8 cellular contexts compared by ENCODE assay signal in the genomic region with DNA sequence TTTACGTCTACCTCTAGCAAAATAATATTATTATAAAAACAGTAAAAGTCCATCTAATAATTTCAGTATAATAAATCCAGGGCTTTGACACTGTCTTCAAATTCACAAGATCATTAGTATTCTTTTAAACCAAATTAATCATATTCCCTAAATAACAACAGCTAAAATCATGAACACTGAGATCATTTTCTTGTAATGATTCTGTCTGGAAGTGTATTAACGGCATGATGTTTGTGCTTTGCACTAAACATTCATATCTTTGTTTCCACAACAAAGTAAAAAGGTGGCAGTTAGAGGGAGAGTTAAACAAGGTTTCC. TPM values are rescaled to one million over a fixed set of nuclear protein-coding genes. Genes with fewer than 3 reads are reported as not detected.
DNase-seq lines count a peak whose midpoint lies in the region; ATAC-seq, FAIRE-seq and TF ChIP-seq lines count a peak whose summit lies in the region.

No MANE protein-coding gene starts in this region.

- H3K79me2 ChIP-seq in PC-9 (ENCODE audit: low read depth) (peaks cover 19% of the 10 kb centered on the region), endothelial cell of umbilical vein (ENCODE audit: control insufficient read depth, insufficient read depth, low read length) (no peaks in the 10 kb centered on the region)

- H3K4me3 ChIP-seq in CD8-positive, alpha-beta memory T cell (ENCODE audit: low read length): peak overlapping the region; percentile 68
- peak overlapping the region; percentile 49; the same call in 1 of the 2 replicates for H3K4me3 ChIP-seq in PC-9
- peak overlapping the region in 1 of 3 experiments; percentile 76 for H3K4me3 ChIP-seq in endothelial cell of umbilical vein (replicated peaks in 1 of 3; ENCODE audit: insufficient read depth in 1 of 3, low read depth in 1 of 3, low read length in 3 of 3)

- POLR2A ChIA-PET in CD8-positive, alpha-beta memory T cell (lab: Charles Lee): interaction anchor here (0.9 to 4.2 kb wide), 13 partner anchors 9 to 123 kb away, joined by 3 to 60 read pairs (median 7); a partner anchor contains a TSS
- POLR2A ChIA-PET in PC-9 (lab: Charles Lee; ENCODE audit: unreplicated experiment) (no interaction called here), endothelial cell of umbilical vein (lab: Charles Lee) (no interaction called here)

- peak overlapping the region; percentile 93 to 100 (median 98) for H3K27ac Mint-ChIP-seq in CD8-positive, alpha-beta memory T cell
- peak overlapping the region; percentile 89 for H3K27ac Mint-ChIP-seq in osteocyte (ENCODE audit: unreplicated experiment)

- H3K9ac ChIP-seq in endothelial cell of umbilical vein (replicated peaks; ENCODE audit: extremely low read depth, insufficient read depth, low read length): peak overlapping the region; percentile 97

- H3K4me1 Mint-ChIP-seq in CD8-positive, alpha-beta memory T cell: peaks cover 54 to 72% (median 68%) of the 10 kb centered on the region in 3 donors
- H3K4me1 Mint-ChIP-seq in osteocyte (ENCODE audit: unreplicated experiment): peaks cover 51% of the 10 kb centered on the region

- peak overlapping the region; percentile 57; the same call in 1 of the 2 replicates for H3K4me2 ChIP-seq in PC-9
- peak overlapping the region; percentile 91 for H3K4me2 ChIP-seq in endothelial cell of umbilical vein (ENCODE audit: insufficient read depth, low read length)

- no peak for TF ChIP-seq POLR2A in endothelial cell of umbilical vein (IDR thresholded peaks at IDR 0.05; ENCODE audit: low read depth, low read length)

- no peaks in the 10 kb centered on the region for H3F3A ChIP-seq in PC-9 (ENCODE audit: insufficient read depth, low read depth)

- H3K4me3 Mint-ChIP-seq in CD8-positive, alpha-beta memory T cell: peak overlapping the region; percentile 89 to 98 (median 94)
- H3K4me3 Mint-ChIP-seq in osteocyte (ENCODE audit: unreplicated experiment): peak overlapping the region; percentile 72

- no peaks in the 10 kb centered on the region for H3K27me3 ChIP-seq in CD8-positive, alpha-beta memory T cell (ENCODE audit: insufficient read depth, low read length, poor library complexity, severe bottlenecking)
- H3K27me3 ChIP-seq in PC-9 (ENCODE audit: insufficient read depth, low read depth): no peaks in the 10 kb centered on the region
- H3K27me3 ChIP-seq in endothelial cell of umbilical vein (ENCODE audit: control insufficient read depth in 2 of 2, insufficient read depth in 2 of 2, low read length in 2 of 2): no peaks in the 10 kb centered on the region

- no TSS peak for BruUV-seq in PC-9 (replicated peaks; lab: Mats Ljungman, UMichigan)
- BruUV-seq in endothelial cell of umbilical vein (replicated peaks; lab: Mats Ljungman, UMichigan): no TSS peak

- DNase-seq in CD8-positive, alpha-beta memory T cell: no peak
- DNase-seq in PC-9 (no peak), endothelial cell of umbilical vein (ENCODE audit: low read depth, low spot score) (peak; percentile 51), osteocyte (ENCODE audit: extremely low spot score, unreplicated experiment) (no peak), germinal center (ENCODE audit: low spot score) (no peak)
- no peak for DNase-seq in stimulated activated CD8-positive, alpha-beta memory T cell treated with anti-CD3 and anti-CD28 coated beads, Interleukin-4, amount 100 ng/mL, for 48 hours

- intact Hi-C loops in PC-9 (cut with micrococcal nuclease; ENCODE audit: unreplicated experiment): loop anchor here (1.0 kb wide), 1 partner anchor 41 kb away; no protein-coding TSS in a partner anchor
- intact Hi-C loops in endothelial cell of umbilical vein (cut with micrococcal nuclease): loop anchor here (1.0 kb wide), 4 partner anchors 41 to 233 kb away; no protein-coding TSS in a partner anchor

- H4K20me1 ChIP-seq in PC-9 (ENCODE audit: insufficient read depth): no peaks in the 10 kb centered on the region
- no peaks in the 10 kb centered on the region for H4K20me1 ChIP-seq in endothelial cell of umbilical vein (replicated peaks; ENCODE audit: control insufficient read depth, extremely low read depth, insufficient read depth, low read length)

- no peaks in the 10 kb centered on the region for H3K9me3 ChIP-seq in CD8-positive, alpha-beta memory T cell (ENCODE audit: low read length)
- H3K9me3 ChIP-seq in PC-9 (ENCODE audit: insufficient read depth, low read depth) (no peaks in the 10 kb centered on the region), endothelial cell of umbilical vein (replicated peaks; ENCODE audit: control insufficient read depth, insufficient read depth, low read length) (no peaks in the 10 kb centered on the region)

- H3K9me2 ChIP-seq in PC-9 (ENCODE audit: insufficient read depth): no peaks in the 10 kb centered on the region

- peaks cover 0 to 29% (median 0%) of the 10 kb centered on the region in 3 donors for H3K36me3 Mint-ChIP-seq in CD8-positive, alpha-beta memory T cell
- peaks cover 2% of the 10 kb centered on the region for H3K36me3 Mint-ChIP-seq in osteocyte (ENCODE audit: unreplicated experiment)

- dilution Hi-C loops in endothelial cell of umbilical vein (cut with MboI; ENCODE audit: extremely low pct_ligation_motif_present, low sequenced_read_pairs): no loop called here

- H3K36me3 ChIP-seq in CD8-positive, alpha-beta memory T cell (ENCODE audit: insufficient read depth, low read length): no peaks in the 10 kb centered on the region
- H3K36me3 ChIP-seq in PC-9 (ENCODE audit: low read depth) (no peaks in the 10 kb centered on the region), endothelial cell of umbilical vein (ENCODE audit: control insufficient read depth in 2 of 2, extremely low read depth in 1 of 2, insufficient read depth in 2 of 2, low read length in 2 of 2) (no peaks in the 10 kb centered on the region)

- H3K4me1 ChIP-seq in CD8-positive, alpha-beta memory T cell (ENCODE audit: insufficient read depth, low read length): peaks cover 49% of the 10 kb centered on the region
- H3K4me1 ChIP-seq in PC-9 (replicated peaks; ENCODE audit: insufficient read depth) (peaks cover 10% of the 10 kb centered on the region; the same call in 1 of the 2 replicates), endothelial cell of umbilical vein (ENCODE audit: control insufficient read depth, extremely low read depth, insufficient read depth, low read length) (peaks cover 16% of the 10 kb centered on the region)

- CTCF ChIA-PET in CD8-positive, alpha-beta memory T cell (lab: Charles Lee): interaction anchor here (0.9 to 3.8 kb wide), 14 partner anchors 10 to 234 kb away, joined by 3 to 26 read pairs (median 4); no protein-coding TSS in a partner anchor
- CTCF ChIA-PET in PC-9 (lab: Charles Lee): interaction anchor here (0.6 kb wide), 1 partner anchor 301 kb away, joined by 7 read pairs; no protein-coding TSS in a partner anchor
- CTCF ChIA-PET in endothelial cell of umbilical vein (lab: Charles Lee): interaction anchor here (1.1 to 2.8 kb wide), 6 partner anchors 12 to 501 kb away, joined by 3 to 13 read pairs (median 6); no protein-coding TSS in a partner anchor

- H3K9me1 ChIP-seq in endothelial cell of umbilical vein (replicated peaks; ENCODE audit: control insufficient read depth, extremely low read depth, insufficient read depth, low read length): no peaks in the 10 kb centered on the region

- H3K27ac ChIP-seq in CD8-positive, alpha-beta memory T cell (ENCODE audit: low read depth, low read length): peak overlapping the region; percentile 97
- H3K27ac ChIP-seq in PC-9 (no peak overlapping the region), endothelial cell of umbilical vein (ENCODE audit: insufficient read depth, low read depth, low read length) (peak overlapping the region; percentile 79)

- FAIRE-seq in endothelial cell of umbilical vein (lab: Jason Lieb, UNC): no peak

- no peak for TF ChIP-seq CTCF in PC-9 (conservative IDR thresholded peaks at IDR 0.05)
- no peak for TF ChIP-seq CTCF in endothelial cell of umbilical vein (IDR thresholded peaks at IDR 0.05; ENCODE audit: extremely low read depth in 1 of 2, insufficient read depth in 1 of 2, low read depth in 1 of 2, low read length in 2 of 2)
- no peak for TF ChIP-seq CTCF in osteocyte (IDR thresholded peaks at IDR 0.05)

- no peaks in the 10 kb centered on the region for H3K27me3 Mint-ChIP-seq in CD8-positive, alpha-beta memory T cell
- H3K27me3 Mint-ChIP-seq in osteocyte (ENCODE audit: unreplicated experiment): no peaks in the 10 kb centered on the region

- H3K9me3 Mint-ChIP-seq in CD8-positive, alpha-beta memory T cell: no peaks in the 10 kb centered on the region
- H3K9me3 Mint-ChIP-seq in osteocyte (ENCODE audit: unreplicated experiment): no peaks in the 10 kb centered on the region

- no peak for ATAC-seq in GM21367 (IDR thresholded peaks at IDR 0.05; ENCODE audit: unreplicated experiment)
- no peak for ATAC-seq in GM21390 (IDR thresholded peaks at IDR 0.05; ENCODE audit: unreplicated experiment)

- H2AFZ ChIP-seq in PC-9 (no peak overlapping the region; the same call in 1 of the 2 replicates), endothelial cell of umbilical vein (ENCODE audit: low read depth, low read length) (peak overlapping the region; percentile 35)

TF ChIP-seq in endothelial cell of umbilical vein, 7 proteins besides CTCF, POLR2A, EP300 and RAD21:
- TF ChIP-seq MYC (IDR thresholded peaks at IDR 0.05; ENCODE audit: low read depth, low read length) (no peak), POLR2AphosphoS5 (IDR thresholded peaks at IDR 0.05; ENCODE audit: insufficient read depth, low read depth, low read length) (no peak), GATA2 (IDR thresholded peaks at IDR 0.05; ENCODE audit: insufficient read depth, insufficient read length, low read depth, low read length) (no peak)

RNA-seq across cellular contexts. Expression of a gene that starts 18.8 kb away (rescaled TPM):
- 10 to 100 TPM; 37.1 to 37.2 TPM for total RNA-seq in CD8-positive, alpha-beta memory T cell
- 15.4 TPM for polyA plus RNA-seq in CD8-positive, alpha-beta memory T cell
- total RNA-seq in PC-9 (2021): 10.3 and 12.4 TPM in 2 replicates
- 4.7 and 5.2 TPM in 2 replicates for total RNA-seq in endothelial cell of umbilical vein
- 0.86 and 1.3 TPM in 2 replicates for polyA plus RNA-seq in endothelial cell of umbilical vein
- polyA plus RNA-seq in endothelial cell of umbilical vein (2011; cell fraction: cytosol; rRNA removed): 1.3 TPM in 2 replicates
- polyA plus RNA-seq in endothelial cell of umbilical vein (2011; cell fraction: nucleus; rRNA removed): 2.4 and 2.9 TPM in 2 replicates
- 2.7 and 3.0 TPM in 2 replicates for polyA plus RNA-seq in endothelial cell of umbilical vein (2012)
- polyA minus RNA-seq in endothelial cell of umbilical vein: 4.3 and 4.9 TPM in 2 replicates
- polyA minus RNA-seq in endothelial cell of umbilical vein (2011; cell fraction: cytosol; rRNA and poly(A)+ RNA removed): 2.6 TPM
- polyA minus RNA-seq in endothelial cell of umbilical vein (2011; cell fraction: nucleus; rRNA and poly(A)+ RNA removed): 5.4 and 5.8 TPM in 2 replicates
- 38.2 and 39.2 TPM in 2 replicates for total RNA-seq in osteocyte
